26 cellular contexts compared by ENCODE assay signal in genomic region chr16:59060212-59060611, GRCh38.
A peak's percentile ranks its signal among the peaks of the same experiment; 100 is the strongest.
DNase-seq lines count a peak whose midpoint lies in the region; ATAC-seq and TF ChIP-seq lines count a peak whose summit lies in the region.
"Had no signal": no experiment of that assay in that cellular context is flagged by ENCODE, and none has a peak within 500 bp of the region (broad histone marks: within the 10 kb centered on the region; RNA-seq: fewer than 3 reads in every experiment).

No MANE protein-coding gene starts in this region.

- H3K27ac ChIP-seq in ascending aorta = no peak overlapping the region
- H3K27ac ChIP-seq: skin epidermis, tibial artery, VCaP had no signal

- H3K4me3 Mint-ChIP-seq in activated CD4-positive, alpha-beta memory T cell treated with anti-CD3 and anti-CD28 coated beads, Interleukin-2, amount 10 ng/mL, durations not matched to agents 7 days and 5 days = no peak overlapping the region
- H3K4me3 Mint-ChIP-seq: CD8-positive, alpha-beta T cell; mesothelial cell of epicardium; nephron had no signal

- H3K4me3 ChIP-seq in BJ (ENCODE audit: low read depth, low read length) = no peak overlapping the region
- no peak overlapping the region for H3K4me3 ChIP-seq in ascending aorta
- H3K4me3 ChIP-seq: skin epidermis, tibial artery had no signal

- intact Hi-C loops in ascending aorta (cut with DNase I) = no loop called here

- H3K27me3 Mint-ChIP-seq in activated CD4-positive, alpha-beta memory T cell treated with anti-CD3 and anti-CD28 coated beads, Interleukin-2, amount 10 ng/mL, durations not matched to agents 7 days and 5 days = no peaks in the 10 kb centered on the region

- POLR2A ChIA-PET in BJ (lab: Charles Lee) = no interaction called here
- POLR2A ChIA-PET in activated CD4-positive, alpha-beta memory T cell treated with anti-CD3 and anti-CD28 coated beads, Interleukin-2, amount 10 ng/mL, durations not matched to agents 7 days and 5 days (lab: Charles Lee) = no interaction called here

- DNase-seq in BJ (ENCODE audit: low read depth) (peak; percentile 72), LHCN-M2 (ENCODE audit: low read depth) (peak; percentile 50), dedifferentiated amniotic fluid mesenchymal stem cell (ENCODE audit: extremely low spot score) (peak; percentile 28), kidney tubule cell (ENCODE audit: low spot score) (peak; percentile 93), ascending aorta (ENCODE audit: low spot score in 2 of 2) (no peak), HT-29 (ENCODE audit: low spot score) (no peak)
- no peak for DNase-seq in activated CD4-positive, alpha-beta memory T cell treated with anti-CD3 and anti-CD28 coated beads, Interleukin-2, amount 10 ng/mL, durations not matched to agents 7 days and 5 days
- DNase-seq: activated CD4-positive, alpha-beta T cell treated with anti-CD3 and anti-CD28 coated beads, Interleukin-2, amount 50 U/mL, for 1 hour; activated CD8-positive, alpha-beta memory T cell treated with anti-CD3 and anti-CD28 coated beads, Interleukin-2, amount 50 U/mL, for 4 hours; CD8-positive, alpha-beta T cell; central memory CD4-positive, alpha-beta T cell; erythroblast; glutamatergic neuron; NCI-H1694; NCI-H82; OCI-M1; posterior cingulate gyrus; SIG-M5; stimulated activated naive CD4-positive, alpha-beta T cell treated with Interleukin-2 at 50 U/mL for 16 hours; tibial artery had no signal

- no peak for ATAC-seq in GM21381 (IDR thresholded peaks at IDR 0.05; ENCODE audit: unreplicated experiment)
- ATAC-seq: CD8-positive, alpha-beta T cell; left lobe of liver had no signal

- TF ChIP-seq CTCF in BJ (IDR thresholded peaks at IDR 0.05; ENCODE audit: insufficient read depth, low read depth, low read length) (no peak), ascending aorta (IDR thresholded peaks at IDR 0.05) (no peak)

- CTCF ChIA-PET in BJ (lab: Yijun Ruan, JAX) = interaction anchor here (0.6 kb wide), 1 partner anchor 10 kb away, joined by 3 read pairs; no protein-coding TSS in a partner anchor
- CTCF ChIA-PET in activated CD4-positive, alpha-beta memory T cell treated with anti-CD3 and anti-CD28 coated beads, Interleukin-2, amount 10 ng/mL, durations not matched to agents 7 days and 5 days (lab: Charles Lee) = no interaction called here

- H3K36me3 ChIP-seq in BJ (ENCODE audit: control insufficient read depth, insufficient read depth, low read length) = no peaks in the 10 kb centered on the region
- no peaks in the 10 kb centered on the region for H3K36me3 ChIP-seq in ascending aorta
- H3K36me3 ChIP-seq: tibial artery had no signal

- no peaks in the 10 kb centered on the region for H3K36me3 Mint-ChIP-seq in activated CD4-positive, alpha-beta memory T cell treated with anti-CD3 and anti-CD28 coated beads, Interleukin-2, amount 10 ng/mL, durations not matched to agents 7 days and 5 days (ENCODE audit: low read depth)
- H3K36me3 Mint-ChIP-seq: CD8-positive, alpha-beta T cell; mesothelial cell of epicardium had no signal

- H3K9me3 Mint-ChIP-seq in activated CD4-positive, alpha-beta memory T cell treated with anti-CD3 and anti-CD28 coated beads, Interleukin-2, amount 10 ng/mL, durations not matched to agents 7 days and 5 days = peaks cover 3% of the 10 kb centered on the region
- H3K9me3 Mint-ChIP-seq: CD8-positive, alpha-beta T cell; nephron had no signal

- no peaks in the 10 kb centered on the region for H3K4me1 ChIP-seq in ascending aorta
- H3K4me1 ChIP-seq: tibial artery had no signal

- H3K27me3 ChIP-seq in BJ (ENCODE audit: control insufficient read depth, insufficient read depth, low read length) (no peaks in the 10 kb centered on the region), ascending aorta (no peaks in the 10 kb centered on the region)
- H3K27me3 ChIP-seq: tibial artery had no signal

- H3K4me1 Mint-ChIP-seq in activated CD4-positive, alpha-beta memory T cell treated with anti-CD3 and anti-CD28 coated beads, Interleukin-2, amount 10 ng/mL, durations not matched to agents 7 days and 5 days = no peaks in the 10 kb centered on the region
- H3K4me1 Mint-ChIP-seq: mesothelial cell of epicardium had no signal

- H3K27ac Mint-ChIP-seq in activated CD4-positive, alpha-beta memory T cell treated with anti-CD3 and anti-CD28 coated beads, Interleukin-2, amount 10 ng/mL, durations not matched to agents 7 days and 5 days = no peak overlapping the region
- H3K27ac Mint-ChIP-seq: CD8-positive, alpha-beta T cell; mesothelial cell of epicardium; nephron had no signal

- H3K9me3 ChIP-seq in ascending aorta = no peaks in the 10 kb centered on the region
- H3K9me3 ChIP-seq: tibial artery had no signal

Comparison
In these comparisons a context has a peak if more than half of its experiments do, and no peak if none do; other contexts are left out.
1. DNase-seq: peak in BJ (single experiment), LHCN-M2 (single experiment), dedifferentiated amniotic fluid mesenchymal stem cell (single experiment) and kidney tubule cell (single experiment); none in activated CD4-positive, alpha-beta memory T cell treated with anti-CD3 and anti-CD28 coated beads, Interleukin-2, amount 10 ng/mL, durations not matched to agents 7 days and 5 days (single experiment), ascending aorta (0 of 2) and HT-29 (single experiment).